Comparison of ENCODE assay signal across 24 cellular contexts in the genomic region with DNA sequence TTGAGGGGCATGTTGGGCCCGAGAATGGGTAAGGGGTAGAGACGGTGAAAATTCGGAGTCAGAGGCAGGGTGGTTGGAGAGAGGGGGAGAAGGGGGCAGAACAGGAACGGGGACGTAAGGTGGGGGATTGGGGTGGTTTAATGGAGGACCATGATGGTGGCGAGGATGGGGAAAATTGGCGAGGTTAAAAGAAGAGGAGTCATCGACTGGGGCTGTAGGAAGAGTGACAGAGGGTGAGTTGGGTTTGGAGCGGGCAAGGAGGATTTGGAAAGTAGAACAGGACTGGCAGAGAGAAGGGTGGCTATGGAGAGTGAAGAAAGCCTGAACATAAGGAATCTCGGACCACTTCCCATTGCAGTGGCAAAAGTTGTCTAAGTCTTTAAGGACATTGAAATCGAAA. TPM values are rescaled to one million over a fixed set of nuclear protein-coding genes. Genes with fewer than 3 reads are reported as not detected.
"Had no signal": no experiment of that assay in that cellular context is flagged by ENCODE, and none has a peak within 500 bp of the region (broad histone marks: within the 10 kb centered on the region; RNA-seq: fewer than 3 reads in every experiment).

No MANE protein-coding gene starts in this region.

- H3K9ac ChIP-seq: KMS-11 had no signal

- H3K4me3 ChIP-seq: SJSA1, SK-N-MC had no signal

- FAIRE-seq: RCC 7860 had no signal

- H3K36me3 ChIP-seq: SJSA1 had no signal

- H3K27ac ChIP-seq: KMS-11, SJSA1, SK-N-MC had no signal

- H3K4me2 ChIP-seq: KMS-11 had no signal

- H3K4me1 ChIP-seq: SJSA1 had no signal

- H3K9me3 ChIP-seq: SJSA1 had no signal

- DNase-seq: IMR-90; Kasumi-1; MV-4-11; NCI-H1048; NCI-H1105; NCI-H1417 treated with DMSO at 0.1 percent for 48 hours; NCI-H146; NCI-H1694 treated with DMSO at 0.1 percent for 48 hours; NCI-H1930; NCI-H2081; NCI-H2107; NCI-H2227 treated with DMSO at 0.1 percent for 48 hours; NCI-H524; NCI-H526 treated with DMSO at 0.1 percent for 48 hours; NCI-H748 treated with DMSO at 0.1 percent for 48 hours; NK-92 treated with Interleukin-12 subunit alpha and Interleukin-12 subunit beta, amount 100 ng/mL, for 24 hours; Right ventricle myocardium superior; SIG-M5 had no signal

RNA-seq across cellular contexts. Expression of gene TAS1R1, which starts 13.9 kb away (rescaled TPM):
- total RNA-seq: HT-29, IMR-90, NCI-H460, Right ventricle myocardium superior, SJSA1 had no signal
